Comparison of ENCODE assay signal across 24 cellular contexts in the genomic region with DNA sequence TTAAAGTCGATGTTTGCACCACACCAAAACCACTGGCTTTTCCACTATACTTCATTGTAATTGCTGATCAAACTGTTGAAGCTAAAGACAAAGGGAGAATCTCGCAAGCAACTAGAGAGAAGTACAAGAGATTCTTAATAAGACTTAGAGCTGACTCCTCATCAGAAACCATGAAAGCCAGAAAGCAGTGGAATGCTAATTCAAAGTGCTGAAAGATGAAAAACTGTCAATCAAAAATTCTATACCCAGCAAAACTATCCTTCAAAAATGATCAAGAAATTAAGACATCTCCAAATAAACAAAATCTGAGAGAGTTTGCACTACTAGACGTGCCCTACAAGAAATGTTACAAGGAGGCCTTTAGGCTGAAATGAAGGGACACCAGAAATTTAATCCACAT. TPM values are rescaled to one million over a fixed set of nuclear protein-coding genes. Genes with fewer than 3 reads are reported as not detected.
DNase-seq lines count a peak whose midpoint lies in the region; ATAC-seq and TF ChIP-seq lines count a peak whose summit lies in the region.
"Had no signal": no experiment of that assay in that cellular context is flagged by ENCODE, and none has a peak within 500 bp of the region (broad histone marks: within the 10 kb centered on the region; RNA-seq: fewer than 3 reads in every experiment).

No MANE protein-coding gene starts in this region.

- no peak for TF ChIP-seq CTCF in HEK293 (tag by site-specific recombination; IDR thresholded peaks at IDR 0.05)

- no peak overlapping the region for H3K9ac ChIP-seq in adipocyte (ENCODE audit: low read length)
- H3K9ac ChIP-seq: BLaER1 had no signal

- H3K27ac ChIP-seq in HEK293 (ENCODE audit: extremely low read depth, low read depth, low read length) = no peak overlapping the region
- H3K27ac ChIP-seq: BLaER1 had no signal

- peaks cover 6 to 15% of the 10 kb centered on the region in 2 donors for H3K9me3 Mint-ChIP-seq in activated T-cell treated with anti-CD3 and anti-CD28 coated beads, Interleukin-2, amount 50 U/mL, for 72 hours

- ATAC-seq in activated T-cell treated with anti-CD3 and anti-CD28 coated beads, Interleukin-2, amount 50 U/mL, for 72 hours (replicated peaks in 1 of 2) = no peak
- ATAC-seq in GM21515 (IDR thresholded peaks at IDR 0.05; ENCODE audit: unreplicated experiment) = no peak
- ATAC-seq: GM12878 had no signal

- H3K4me3 ChIP-seq in HEK293 (ENCODE audit: low read depth, low read length) (no peak overlapping the region), adipocyte (ENCODE audit: low read length) (peak overlapping the region; percentile 6)
- H3K4me3 ChIP-seq: BLaER1, GM12878 had no signal

- H3K36me3 ChIP-seq in HEK293 (ENCODE audit: control insufficient read depth in 2 of 2, insufficient read depth in 1 of 2, low read length in 2 of 2) = no peaks in the 10 kb centered on the region
- H3K36me3 ChIP-seq in adipocyte (ENCODE audit: control insufficient read depth, insufficient read depth, low read length, severe bottlenecking) = no peaks in the 10 kb centered on the region
- H3K36me3 ChIP-seq: BE2C, BLaER1 had no signal

- POLR2A ChIA-PET in HEK293 (lab: Yijun Ruan, JAX) (no interaction called here), HEK293T (lab: Yijun Ruan, JAX) (no interaction called here)

- no peaks in the 10 kb centered on the region for H3K4me1 ChIP-seq in HEK293 (ENCODE audit: control insufficient read depth, insufficient read depth, low read length)
- H3K4me1 ChIP-seq in adipocyte (ENCODE audit: control insufficient read depth, insufficient read depth, low read length) = peaks cover 9% of the 10 kb centered on the region
- H3K4me1 ChIP-seq: BLaER1 had no signal

- no peaks in the 10 kb centered on the region for H3K9me3 ChIP-seq in HEK293 (ENCODE audit: control insufficient read depth, insufficient read depth, low read depth, low read length)
- peaks cover 30% of the 10 kb centered on the region for H3K9me3 ChIP-seq in adipocyte (ENCODE audit: control insufficient read depth, low read length)
- H3K9me3 ChIP-seq: BE2C had no signal

- peaks cover 8% of the 10 kb centered on the region for H3K27me3 Mint-ChIP-seq in activated T-cell treated with anti-CD3 and anti-CD28 coated beads, Interleukin-2, amount 50 U/mL, for 72 hours (ENCODE audit: low read depth)

- CTCF ChIA-PET in HEK293 (lab: Yijun Ruan, JAX) (interaction anchor here (0.7 to 1.3 kb wide), 3 partner anchors 9 to 25 kb away, joined by 3 to 4 read pairs (median 3); no protein-coding TSS in a partner anchor), HEK293T (lab: Yijun Ruan, JAX) (interaction anchor here (0.7 kb wide), 1 partner anchor 13 kb away, joined by 3 read pairs; no protein-coding TSS in a partner anchor)

- H3K4me1 Mint-ChIP-seq in activated T-cell treated with anti-CD3 and anti-CD28 coated beads, Interleukin-2, amount 50 U/mL, for 72 hours (ENCODE audit: low read depth) = peaks cover 10% of the 10 kb centered on the region
- H3K4me1 Mint-ChIP-seq: CD8-positive, alpha-beta memory T cell had no signal

- H3K4me3 Mint-ChIP-seq in activated T-cell treated with anti-CD3 and anti-CD28 coated beads, Interleukin-2, amount 50 U/mL, for 72 hours = no peak overlapping the region
- H3K4me3 Mint-ChIP-seq: CD14-positive monocyte; CD4-positive, alpha-beta memory T cell; CD4-positive, CD25-positive, alpha-beta regulatory T cell; CD8-positive, alpha-beta memory T cell had no signal

- peaks cover 16% of the 10 kb centered on the region for H3K27me3 ChIP-seq in adipocyte (replicated peaks; ENCODE audit: control insufficient read depth, insufficient read depth, low read length)
- H3K27me3 ChIP-seq: BE2C, BLaER1 had no signal

- no peak overlapping the region for H3K27ac Mint-ChIP-seq in activated T-cell treated with anti-CD3 and anti-CD28 coated beads, Interleukin-2, amount 50 U/mL, for 72 hours
- H3K27ac Mint-ChIP-seq: CD14-positive monocyte; CD4-positive, alpha-beta memory T cell; CD4-positive, CD25-positive, alpha-beta regulatory T cell; CD8-positive, alpha-beta memory T cell had no signal

- DNase-seq in HEK293T (ENCODE audit: extremely low spot score) = no peak
- no peak for DNase-seq in adipocyte (ENCODE audit: low read depth)
- DNase-seq in retina = no peak
- DNase-seq in activated T-cell treated with anti-CD3 and anti-CD28 coated beads, Interleukin-2, amount 50 U/mL, for 72 hours = no peak
- DNase-seq: 8988T; ACHN; BE2C; C1 segment of cervical spinal cord; CD4-positive, alpha-beta memory T cell; CD4-positive, CD25-positive, alpha-beta regulatory T cell; CD8-positive, alpha-beta memory T cell; COR-L47; DMS 273 treated with DMSO at 0.1 percent for 48 hours; DMS153; DMS53; DMS79; DND-41; EL; GDM1 had no signal

- H3K36me3 Mint-ChIP-seq in activated T-cell treated with anti-CD3 and anti-CD28 coated beads, Interleukin-2, amount 50 U/mL, for 72 hours (ENCODE audit: insufficient read depth in 2 of 2) = peaks cover 7 to 28% of the 10 kb centered on the region in 2 donors
- H3K36me3 Mint-ChIP-seq: CD14-positive monocyte had no signal

TF ChIP-seq in HEK293, 187 proteins besides CTCF, POLR2A, EP300 and RAD21:
- TF ChIP-seq ZNF341 (tag by site-specific recombination; IDR thresholded peaks at IDR 0.05; ENCODE audit: low read depth) (no peak), SP3 (tag by site-specific recombination; IDR thresholded peaks at IDR 0.05) (no peak), SETDB1 (IDR thresholded peaks at IDR 0.05; ENCODE audit: insufficient read length, low read length) (peak; percentile 72), ZSCAN23 (tag by site-specific recombination; IDR thresholded peaks at IDR 0.05) (no peak)
- TF ChIP-seq, protein P1, sequence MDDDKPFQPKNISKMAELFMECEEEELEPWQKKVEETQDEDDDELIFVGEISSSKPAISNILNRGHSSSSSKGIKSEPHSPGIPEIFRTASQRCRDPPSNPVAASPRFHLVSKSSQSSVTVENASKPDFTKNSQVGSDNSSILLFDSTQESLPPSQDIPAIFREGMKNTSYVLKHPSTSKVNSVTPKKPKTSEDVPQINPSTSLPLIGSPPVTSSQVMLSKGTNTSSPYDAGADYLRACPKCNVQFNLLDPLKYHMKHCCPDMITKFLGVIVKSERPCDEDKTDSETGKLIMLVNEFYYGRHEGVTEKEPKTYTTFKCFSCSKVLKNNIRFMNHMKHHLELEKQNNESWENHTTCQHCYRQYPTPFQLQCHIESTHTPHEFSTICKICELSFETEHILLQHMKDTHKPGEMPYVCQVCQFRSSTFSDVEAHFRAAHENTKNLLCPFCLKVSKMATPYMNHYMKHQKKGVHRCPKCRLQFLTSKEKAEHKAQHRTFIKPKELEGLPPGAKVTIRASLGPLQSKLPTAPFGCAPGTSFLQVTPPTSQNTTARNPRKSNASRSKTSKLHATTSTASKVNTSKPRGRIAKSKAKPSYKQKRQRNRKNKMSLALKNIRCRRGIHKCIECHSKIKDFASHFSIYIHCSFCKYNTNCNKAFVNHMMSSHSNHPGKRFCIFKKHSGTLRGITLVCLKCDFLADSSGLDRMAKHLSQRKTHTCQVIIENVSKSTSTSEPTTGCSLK (tag by site-specific recombination; IDR thresholded peaks at IDR 0.05) = no peak

TF ChIP-seq in HEK293T, 16 proteins besides CTCF, POLR2A, EP300 and RAD21:
- TF ChIP-seq SP1 (IDR thresholded peaks at IDR 0.05) = no peak
- no peak for TF ChIP-seq SUZ12 (IDR thresholded peaks at IDR 0.05)
- TF ChIP-seq, protein P2, sequence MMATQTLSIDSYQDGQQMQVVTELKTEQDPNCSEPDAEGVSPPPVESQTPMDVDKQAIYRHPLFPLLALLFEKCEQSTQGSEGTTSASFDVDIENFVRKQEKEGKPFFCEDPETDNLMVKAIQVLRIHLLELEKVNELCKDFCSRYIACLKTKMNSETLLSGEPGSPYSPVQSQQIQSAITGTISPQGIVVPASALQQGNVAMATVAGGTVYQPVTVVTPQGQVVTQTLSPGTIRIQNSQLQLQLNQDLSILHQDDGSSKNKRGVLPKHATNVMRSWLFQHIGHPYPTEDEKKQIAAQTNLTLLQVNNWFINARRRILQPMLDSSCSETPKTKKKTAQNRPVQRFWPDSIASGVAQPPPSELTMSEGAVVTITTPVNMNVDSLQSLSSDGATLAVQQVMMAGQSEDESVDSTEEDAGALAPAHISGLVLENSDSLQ (IDR thresholded peaks at IDR 0.05) = peak; percentile 83
TF ChIP-seq in HEK293T: peak in this region for 1.

RNA-seq across cellular contexts. Expression of a gene that starts 52.6 kb away (rescaled TPM):
- 10 to 100 TPM; 19.9 to 26.6 TPM for total RNA-seq in activated T-cell treated with anti-CD3 and anti-CD28 coated beads, Interleukin-2, amount 50 U/mL, for 72 hours
